In the genomic region with DNA sequence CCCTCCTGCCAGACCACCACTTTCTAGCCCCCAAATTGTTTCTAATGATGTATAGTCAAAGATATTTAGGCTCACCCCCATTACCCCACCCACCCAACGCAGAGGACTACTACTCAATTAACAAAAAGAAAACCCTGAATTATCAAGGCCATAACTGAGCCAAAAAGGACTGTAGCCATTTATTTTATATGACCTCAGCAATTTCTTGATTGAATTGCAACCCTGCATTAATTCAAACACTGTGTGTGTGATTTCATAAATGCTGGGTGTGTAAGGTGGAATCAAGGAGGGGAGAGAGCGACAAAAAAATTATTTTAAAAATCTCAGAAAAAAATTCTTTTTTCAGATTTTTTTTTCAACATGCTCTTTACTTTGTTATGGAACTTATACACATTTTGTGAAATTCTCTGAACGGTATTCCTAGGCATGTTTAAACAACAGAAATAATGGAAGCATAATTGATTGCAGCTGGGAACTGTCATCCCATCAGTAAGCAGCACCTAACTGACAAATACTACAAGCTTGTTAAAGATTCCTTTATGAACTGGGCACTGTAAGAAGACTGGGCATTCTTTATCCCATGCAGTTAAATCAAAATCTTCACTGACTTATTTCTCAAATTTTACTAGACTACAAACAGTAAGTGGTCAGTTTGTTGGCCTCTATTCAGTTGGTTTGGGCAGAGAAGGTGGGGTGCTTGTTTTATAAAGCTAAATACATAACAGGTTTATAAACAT, we compare ENCODE assay signal across 18 cellular contexts.
"Had no signal": no experiment of that assay in that cellular context is flagged by ENCODE, and none has a peak within 500 bp of the region (broad histone marks: within the 10 kb centered on the region; RNA-seq: fewer than 3 reads in every experiment).

No MANE protein-coding gene starts in this region.

- ATAC-seq: activated CD4-positive, alpha-beta T cell treated with anti-CD3 and anti-CD28 coated beads for 36 hours; activated T-cell treated with anti-CD3 and anti-CD28 coated beads, Interleukin-2, amount 50 U/mL, for 72 hours; lower lobe of right lung; mucosa of descending colon; natural killer cell treated with Interleukin-12 subunit alpha and Interleukin-12 subunit beta and Interleukin-15 and Interleukin-18, amount 100 ng/mL, for 72 hours; stimulated activated effector memory CD8-positive, alpha-beta T cell treated with anti-CD3 and anti-CD28 coated beads, Interleukin-12 subunit alpha, Interleukin-12 subunit beta, amount 100 ng/mL, for 72 hours had no signal

- H3K27me3 ChIP-seq: brain microvascular endothelial cell, heart left ventricle, left lung, sigmoid colon had no signal

- H3K4me1 ChIP-seq: left lung, lower lobe of right lung had no signal

- H3K9me3 ChIP-seq: left lung, lower lobe of right lung, mucosa of descending colon, sigmoid colon had no signal

- FAIRE-seq: endothelial cell of umbilical vein, small intestine had no signal

- H3K36me3 ChIP-seq: brain microvascular endothelial cell, heart left ventricle, left lung, lower lobe of right lung, sigmoid colon had no signal

- H3K27ac ChIP-seq: brain microvascular endothelial cell, left lung, lower lobe of right lung had no signal

- H3K4me3 ChIP-seq: heart left ventricle, left lung, lower lobe of right lung, mucosa of descending colon, sigmoid colon had no signal

- DNase-seq: activated CD4-positive, alpha-beta T cell treated with anti-CD3 and anti-CD28 coated beads for 36 hours; activated CD4-positive, alpha-beta T cell treated with anti-CD3 and anti-CD28 coated beads, Interleukin-2, amount 50 U/mL, for 4 hours; activated CD4-positive, CD25-positive, alpha-beta regulatory T cell; activated naive CD4-positive, alpha-beta T cell; activated T-cell treated with anti-CD3 and anti-CD28 coated beads for 4 hours; activated T-cell treated with anti-CD3 and anti-CD28 coated beads, Interleukin-2, amount 50 U/mL, for 72 hours; brain microvascular endothelial cell; foreskin fibroblast; left lung; lower lobe of right lung; mucosa of descending colon; small intestine; stimulated activated CD4-positive, alpha-beta T cell treated with anti-CD3 and anti-CD28 coated beads, Interleukin-4, amount 100 ng/mL, for 24 hours had no signal
